8 cellular contexts compared by ENCODE assay signal in the genomic region with DNA sequence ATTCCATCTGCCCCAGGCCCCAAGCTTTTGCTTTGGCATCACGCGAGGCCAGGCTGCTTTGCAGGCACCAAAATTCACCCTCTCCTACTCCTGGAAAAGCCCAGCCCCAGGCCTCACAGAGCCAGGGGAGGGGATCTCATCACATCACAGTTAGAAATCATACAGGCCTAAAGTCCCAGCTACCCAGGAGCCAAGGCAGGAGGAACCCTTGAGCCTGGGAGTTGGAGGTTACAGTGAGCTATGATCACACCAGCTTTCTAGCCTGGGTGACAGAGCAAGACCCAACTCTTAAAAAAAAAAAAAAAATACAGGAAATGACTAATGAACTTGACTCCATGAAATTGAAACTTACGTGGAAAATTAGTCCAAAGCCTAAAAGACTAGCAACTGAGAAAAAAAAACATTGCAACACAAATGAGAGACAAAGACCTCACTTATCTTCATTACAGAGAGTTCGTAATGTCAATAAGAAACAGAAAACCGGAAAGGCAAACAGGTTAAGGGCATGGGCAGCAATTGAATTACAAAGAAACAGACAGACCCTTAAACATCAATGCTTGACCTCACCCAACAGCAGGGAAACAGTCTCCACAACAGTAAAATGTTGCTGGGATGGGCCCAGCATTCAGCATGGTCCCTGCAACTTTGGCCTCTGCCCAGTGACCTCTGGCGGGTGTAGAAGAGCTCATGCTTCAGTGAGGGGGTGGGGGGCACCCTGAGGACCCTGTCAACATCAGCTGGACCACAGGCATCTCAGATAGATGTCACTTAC.
A peak's percentile ranks its signal among the peaks of the same experiment; 100 is the strongest.
DNase-seq lines count a peak whose midpoint lies in the region; ATAC-seq and TF ChIP-seq lines count a peak whose summit lies in the region.

No MANE protein-coding gene starts in this region.

- intact Hi-C loops in CD14-positive monocyte (cut with micrococcal nuclease) (no loop called here), breast epithelium (cut with DNase I; ENCODE audit: low total_unique reads) (no loop called here)

- ATAC-seq in lung (ENCODE audit: insufficient read depth, low FRiP score) (peak; percentile 70), HG03378 (IDR thresholded peaks at IDR 0.05; ENCODE audit: unreplicated experiment) (no peak)

- TF ChIP-seq CTCF in CD14-positive monocyte (IDR thresholded peaks at IDR 0.05) (no peak), breast epithelium (IDR thresholded peaks at IDR 0.05) (no peak), lung (IDR thresholded peaks at IDR 0.05; ENCODE audit: control extremely low read depth, extremely low read depth) (no peak)

- peaks cover 64 to 82% of the 10 kb centered on the region in 2 donors for H3K36me3 Mint-ChIP-seq in CD14-positive monocyte

- H3K27me3 Mint-ChIP-seq in CD14-positive monocyte (ENCODE audit: low read depth in 3 of 3): peaks cover 0 to 6% (median 3%) of the 10 kb centered on the region in 3 donors

- H3K4me1 ChIP-seq in breast epithelium: peaks cover 8 to 10% of the 10 kb centered on the region in 2 donors
- H3K4me1 ChIP-seq in lung (ENCODE audit: control insufficient read depth in 2 of 2, insufficient read depth in 2 of 2, low read length in 2 of 2): peaks cover 0 to 6% of the 10 kb centered on the region in 2 donors

- TF ChIP-seq POLR2A in breast epithelium (IDR thresholded peaks at IDR 0.05): no peak

- peaks cover 10% of the 10 kb centered on the region for H3K4me1 Mint-ChIP-seq in CD14-positive monocyte

- H3K9me3 ChIP-seq in breast epithelium: no peaks in the 10 kb centered on the region
- H3K9me3 ChIP-seq in lung (ENCODE audit: control insufficient read depth in 2 of 2, insufficient read depth in 1 of 2, low read length in 1 of 2): no peaks in the 10 kb centered on the region

- 61 to 62% methylated on average over 6 of the region's 6 CpGs for WGBS in lung, 2 donors

- CTCF ChIA-PET in HEK293T (lab: Yijun Ruan, JAX): no interaction called here

- POLR2A ChIA-PET in HEK293T (lab: Yijun Ruan, JAX): no interaction called here

- H3K27ac ChIP-seq in breast epithelium (peak overlapping the region; percentile 48 to 83), lung (ENCODE audit: low read depth in 1 of 2, low read length in 1 of 2) (peak overlapping the region; percentile 63 to 80)

- no peak for DNase-seq in CD14-positive monocyte (ENCODE audit: low spot score)
- peak; percentile 31 for DNase-seq in NCI-H146 (lab: John Stamatoyannopoulos, UW)
- no peak for DNase-seq in breast epithelium (ENCODE audit: low spot score in 2 of 2)
- no peak for DNase-seq in lung (ENCODE audit: low spot score)
- DNase-seq in HEK293T (ENCODE audit: extremely low spot score): no peak
- no peak for DNase-seq in NCI-H82 treated with DMSO at 0.1 percent for 48 hours (lab: John Stamatoyannopoulos, UW; ENCODE audit: unreplicated experiment)
- DNase-seq in COR-L47 (lab: John Stamatoyannopoulos, UW): no peak

- no peak overlapping the region for H3K4me3 ChIP-seq in breast epithelium
- H3K4me3 ChIP-seq in lung: no peak overlapping the region

- H3K4me3 Mint-ChIP-seq in CD14-positive monocyte: peak overlapping the region; percentile 3 to 46

- H3K36me3 ChIP-seq in breast epithelium: no peaks in the 10 kb centered on the region
- peaks cover 0 to 17% of the 10 kb centered on the region in 2 donors for H3K36me3 ChIP-seq in lung (ENCODE audit: control insufficient read depth in 2 of 2, insufficient read depth in 2 of 2, low read length in 2 of 2)

- H3K27me3 ChIP-seq in breast epithelium (no peaks in the 10 kb centered on the region), lung (ENCODE audit: control insufficient read depth, insufficient read depth) (no peaks in the 10 kb centered on the region)

- no peaks in the 10 kb centered on the region for H3K9me3 Mint-ChIP-seq in CD14-positive monocyte

- peak overlapping the region; percentile 63 to 90 (median 81) for H3K27ac Mint-ChIP-seq in CD14-positive monocyte

TF ChIP-seq in HEK293T, 16 proteins besides CTCF, POLR2A, EP300 and RAD21:
- TF ChIP-seq ELF4 (IDR thresholded peaks at IDR 0.05) (no peak), BHLHE40 (IDR thresholded peaks at IDR 0.05; ENCODE audit: borderline replicate concordance) (no peak), LEF1 (IDR thresholded peaks at IDR 0.05; ENCODE audit: borderline replicate concordance) (no peak), ZNF384 (IDR thresholded peaks at IDR 0.05) (no peak), NFRKB (IDR thresholded peaks at IDR 0.05) (no peak), CTBP1 (IDR thresholded peaks at IDR 0.05; ENCODE audit: borderline replicate concordance) (no peak)
